In genomic region chr1:212959266-212960220, GRCh38 we compare ENCODE assay signal across 1 cellular context.
TF ChIP-seq lines count a peak whose summit lies in the region.

No MANE protein-coding gene starts in this region.

TF ChIP-seq in K562, 482 proteins besides CTCF, POLR2A, EP300 and RAD21:
- TF ChIP-seq ID3 (CRISPR knock-in tag; IDR thresholded peaks at IDR 0.05): no peak
- TF ChIP-seq ID3 (tag; IDR thresholded peaks at IDR 0.05): no peak
- no peak for TF ChIP-seq ZBED1 (IDR thresholded peaks at IDR 0.05)
- TF ChIP-seq ZBTB5 (IDR thresholded peaks at IDR 0.05): no peak
- TF ChIP-seq SNIP1 (IDR thresholded peaks at IDR 0.05; ENCODE audit: low read depth): no peak
- TF ChIP-seq LCOR (CRISPR knock-in tag; IDR thresholded peaks at IDR 0.05): no peak
- TF ChIP-seq TRIM25 (IDR thresholded peaks at IDR 0.05; ENCODE audit: borderline replicate concordance): no peak
- TF ChIP-seq RFX1 (IDR thresholded peaks at IDR 0.05): no peak
- no peak for TF ChIP-seq HDAC8 (tag; IDR thresholded peaks at IDR 0.05)
- TF ChIP-seq RBM15 (IDR thresholded peaks at IDR 0.05; ENCODE audit: insufficient read depth, low read length): no peak
- TF ChIP-seq GATAD2B (IDR thresholded peaks at IDR 0.05; ENCODE audit: borderline replicate concordance): no peak
TF ChIP-seq in K562: peak in this region for 0.
